ENCODE assay signal across 8 cellular contexts in the genomic region with DNA sequence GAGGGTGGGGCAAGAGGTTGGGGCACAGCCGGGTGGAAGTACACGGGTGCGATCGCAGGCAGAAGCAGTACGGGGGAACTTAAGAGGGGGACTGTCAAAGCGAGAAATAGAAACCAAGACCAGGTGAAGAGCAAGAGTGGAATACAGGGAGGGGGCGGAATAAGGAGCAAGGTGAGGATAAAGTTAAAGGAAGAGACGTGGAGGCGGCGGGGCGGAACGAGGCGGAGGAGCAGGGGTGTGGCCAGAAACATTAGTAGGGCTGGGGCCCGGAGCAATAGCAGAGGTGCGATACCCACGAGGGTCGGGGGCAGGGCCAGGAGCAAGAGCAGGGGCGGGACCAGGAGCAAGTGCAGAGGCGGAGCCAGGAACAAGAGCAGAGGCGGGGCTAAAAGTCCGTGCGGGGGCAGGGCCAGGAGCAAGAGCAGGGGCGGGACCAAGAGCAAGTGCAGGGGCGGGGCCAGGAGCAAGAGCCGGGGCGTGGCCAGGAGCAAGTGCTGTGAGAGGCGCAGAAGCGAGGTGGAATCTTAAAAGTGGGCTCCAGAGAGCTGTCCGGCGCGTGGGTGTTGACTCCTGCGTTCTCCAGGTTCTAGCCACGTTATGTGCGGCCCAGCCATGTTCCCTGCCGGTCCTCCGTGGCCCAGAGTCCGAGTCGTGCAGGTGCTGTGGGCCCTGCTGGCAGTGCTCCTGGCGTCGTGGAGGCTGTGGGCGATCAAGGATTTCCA. TPM values are rescaled to one million over a fixed set of nuclear protein-coding genes. Genes with fewer than 3 reads are reported as not detected.
DNase-seq lines count a peak whose midpoint lies in the region; ATAC-seq and TF ChIP-seq lines count a peak whose summit lies in the region.

No MANE protein-coding gene starts in this region.

- H3K36me3 ChIP-seq in GM06990 (ENCODE audit: control insufficient read depth, insufficient read depth, low read length) (no peaks in the 10 kb centered on the region), thoracic aorta (peaks cover 4% of the 10 kb centered on the region)

- H3K27ac Mint-ChIP-seq in activated naive CD4-positive, alpha-beta T cell treated with anti-CD3 and anti-CD28 coated beads, Interleukin-2, amount 50 U/mL, for 72 hours, result peak overlapping the region; percentile 93 to 98
- H3K27ac Mint-ChIP-seq in glutamatergic neuron (ENCODE audit: unreplicated experiment) (peak overlapping the region; percentile 90), osteocyte (ENCODE audit: unreplicated experiment) (peak overlapping the region; percentile 99)

- H3K9me3 Mint-ChIP-seq in activated naive CD4-positive, alpha-beta T cell treated with anti-CD3 and anti-CD28 coated beads, Interleukin-2, amount 50 U/mL, for 72 hours, result no peaks in the 10 kb centered on the region
- H3K9me3 Mint-ChIP-seq in glutamatergic neuron (ENCODE audit: unreplicated experiment) (peaks cover 11% of the 10 kb centered on the region), osteocyte (ENCODE audit: unreplicated experiment) (no peaks in the 10 kb centered on the region)

- no peak for TF ChIP-seq CTCF in GM06990 (IDR thresholded peaks at IDR 0.05; ENCODE audit: insufficient read depth, low read length, poor library complexity, severe bottlenecking)
- TF ChIP-seq CTCF in glutamatergic neuron (IDR thresholded peaks at IDR 0.05; ENCODE audit: partially characterized antibody, unreplicated experiment), result no peak
- no peak for TF ChIP-seq CTCF in osteocyte (IDR thresholded peaks at IDR 0.05)
- no peak for TF ChIP-seq CTCF in thoracic aorta (IDR thresholded peaks at IDR 0.05)

- H3K27me3 ChIP-seq in GM06990 (replicated peaks; ENCODE audit: control insufficient read depth, insufficient read depth, low read length) (no peaks in the 10 kb centered on the region), thoracic aorta (replicated peaks; ENCODE audit: insufficient read depth) (no peaks in the 10 kb centered on the region)

- H3K27me3 Mint-ChIP-seq in glutamatergic neuron (ENCODE audit: unreplicated experiment), result peaks cover 6% of the 10 kb centered on the region
- H3K27me3 Mint-ChIP-seq in osteocyte (ENCODE audit: unreplicated experiment), result no peaks in the 10 kb centered on the region

- H3K27ac ChIP-seq in thoracic aorta, result peak overlapping the region; percentile 90 to 93

- H3K4me3 ChIP-seq in GM06990 (replicated peaks; ENCODE audit: low read depth, low read length) (peak overlapping the region; percentile 91), thoracic aorta (peak overlapping the region; percentile 96)

- no peaks in the 10 kb centered on the region for H3K36me3 Mint-ChIP-seq in activated naive CD4-positive, alpha-beta T cell treated with anti-CD3 and anti-CD28 coated beads, Interleukin-2, amount 50 U/mL, for 72 hours
- H3K36me3 Mint-ChIP-seq in glutamatergic neuron (ENCODE audit: unreplicated experiment), result peaks cover 6% of the 10 kb centered on the region
- H3K36me3 Mint-ChIP-seq in osteocyte (ENCODE audit: unreplicated experiment), result peaks cover 2% of the 10 kb centered on the region

- no peaks in the 10 kb centered on the region for H3K9me3 ChIP-seq in thoracic aorta

- peaks cover 5 to 28% of the 10 kb centered on the region in 2 donors for H3K4me1 ChIP-seq in thoracic aorta (ENCODE audit: control insufficient read depth in 1 of 2, low read depth in 2 of 2)

- ATAC-seq in HG02610 (IDR thresholded peaks at IDR 0.05; ENCODE audit: unreplicated experiment) (peak; percentile 62), SK-N-SH treated with all-trans-retinoic acid at 6 μM for 48 hours (peak; percentile 70), thoracic aorta (ENCODE audit: insufficient number of reproducible peaks, low FRiP score, low read depth) (peak; percentile 70)
- peak; percentile 68 to 77 for ATAC-seq in activated naive CD4-positive, alpha-beta T cell treated with anti-CD3 and anti-CD28 coated beads, Interleukin-2, amount 50 U/mL, for 72 hours

- H3K4me3 Mint-ChIP-seq in glutamatergic neuron (ENCODE audit: unreplicated experiment), result peak overlapping the region; percentile 89
- peak overlapping the region; percentile 97 for H3K4me3 Mint-ChIP-seq in osteocyte (ENCODE audit: unreplicated experiment)

- H3K4me1 Mint-ChIP-seq in glutamatergic neuron (ENCODE audit: low read depth, unreplicated experiment), result peaks cover 12% of the 10 kb centered on the region
- peaks cover 7% of the 10 kb centered on the region for H3K4me1 Mint-ChIP-seq in osteocyte (ENCODE audit: unreplicated experiment)

- peak; percentile 92 for DNase-seq in GM06990 (ENCODE audit: extremely low read depth, insufficient read length)
- peak; percentile 93 for DNase-seq in NCI-H1105 (lab: John Stamatoyannopoulos, UW)
- peak; percentile 95 to 97 for DNase-seq in activated naive CD4-positive, alpha-beta T cell treated with anti-CD3 and anti-CD28 coated beads, Interleukin-2, amount 50 U/mL, for 72 hours (ENCODE audit: low spot score in 2 of 2)
- peak; percentile 96 for DNase-seq in glutamatergic neuron
- peak; percentile 97 for DNase-seq in osteocyte (ENCODE audit: extremely low spot score, unreplicated experiment)
- peak; percentile 90 for DNase-seq in thoracic aorta (ENCODE audit: low spot score)

TF ChIP-seq in SK-N-SH treated with all-trans-retinoic acid at 6 μM for 48 hours, 23 proteins besides CTCF, POLR2A, EP300 and RAD21:
- TF ChIP-seq BACH2 (CRISPR knock-in tag; IDR thresholded peaks at IDR 0.05; ENCODE audit: borderline replicate concordance) (no peak), ZNF70 (CRISPR knock-in tag; IDR thresholded peaks at IDR 0.05) (no peak), GLIS3 (CRISPR knock-in tag; IDR thresholded peaks at IDR 0.05) (no peak), ARNTL (CRISPR knock-in tag; IDR thresholded peaks at IDR 0.05; ENCODE audit: borderline replicate concordance, low read depth) (no peak), CSRNP3 (CRISPR knock-in tag; IDR thresholded peaks at IDR 0.05) (no peak), ZFP30 (CRISPR knock-in tag; IDR thresholded peaks at IDR 0.05) (no peak), ZNF8 (CRISPR knock-in tag; IDR thresholded peaks at IDR 0.05) (no peak), ZNF565 (CRISPR knock-in tag; conservative IDR thresholded peaks at IDR 0.05; ENCODE audit: low read depth) (no peak)

RNA-seq across cellular contexts. Expression of gene CATSPERG, which starts 1.2 kb away (rescaled TPM):
- 10 to 100 TPM in 1 of 2 donors, 1 to 10 TPM in 1; 4.1 to 22.8 TPM for total RNA-seq in activated naive CD4-positive, alpha-beta T cell treated with anti-CD3 and anti-CD28 coated beads, Interleukin-2, amount 50 U/mL, for 72 hours
- total RNA-seq in glutamatergic neuron (ENCODE audit: unreplicated experiment), result 39.0 TPM
- total RNA-seq in osteocyte, result 6.8 and 7.2 TPM in 2 replicates
- total RNA-seq in thoracic aorta, result 10 to 100 TPM in 1 of 2 donors, 1 to 10 TPM in 1; 8.7 to 11.9 TPM

RNA-seq across cellular contexts. Expression of gene KCNK6, which starts 17.2 kb away (rescaled TPM):
- total RNA-seq in activated naive CD4-positive, alpha-beta T cell treated with anti-CD3 and anti-CD28 coated beads, Interleukin-2, amount 50 U/mL, for 72 hours, result 10 to 100 TPM; 10.7 to 12.1 TPM
- 2.7 TPM for total RNA-seq in glutamatergic neuron (ENCODE audit: unreplicated experiment)
- total RNA-seq in osteocyte, result 11.9 and 13.0 TPM in 2 replicates
- total RNA-seq in thoracic aorta, result 10 to 100 TPM; 16.1 to 34.3 TPM

RNA-seq across cellular contexts. Expression of gene YIF1B, which starts 21.1 kb away (rescaled TPM):
- total RNA-seq in activated naive CD4-positive, alpha-beta T cell treated with anti-CD3 and anti-CD28 coated beads, Interleukin-2, amount 50 U/mL, for 72 hours, result 10 to 100 TPM; 82.1 to 90.0 TPM
- 101 TPM for total RNA-seq in glutamatergic neuron (ENCODE audit: unreplicated experiment)
- total RNA-seq in osteocyte, result 54.6 and 59.9 TPM in 2 replicates
- 10 to 100 TPM; 14.9 to 31.0 TPM for total RNA-seq in thoracic aorta

RNA-seq across cellular contexts. Expression of gene C19orf33, which starts 32.7 kb away (rescaled TPM):
- not detected for total RNA-seq in activated naive CD4-positive, alpha-beta T cell treated with anti-CD3 and anti-CD28 coated beads, Interleukin-2, amount 50 U/mL, for 72 hours
- total RNA-seq in glutamatergic neuron (ENCODE audit: unreplicated experiment) (1.1 TPM), osteocyte (not detected in 2 replicates), thoracic aorta (1 to 10 TPM in 1 of 2 donors, not detected in 1; 6.7 TPM)

RNA-seq across cellular contexts. Expression of gene PSMD8, which starts 37.6 kb away (rescaled TPM):
- 100 to 1,000 TPM; 189 to 203 TPM for total RNA-seq in activated naive CD4-positive, alpha-beta T cell treated with anti-CD3 and anti-CD28 coated beads, Interleukin-2, amount 50 U/mL, for 72 hours
- total RNA-seq in glutamatergic neuron (ENCODE audit: unreplicated experiment) (156 TPM), osteocyte (162 and 166 TPM in 2 replicates), thoracic aorta (100 to 1,000 TPM; 173 to 178 TPM)

Comparison
In these comparisons a context has a peak if more than half of its experiments do, and no peak if none do; other contexts are left out.
1. Peak in every context shown above with its lines: DNase-seq, ATAC-seq, H3K4me3 ChIP-seq and H3K27ac ChIP-seq.